In genomic region chr2:152038451-152038958, GRCh38 we compare ENCODE assay signal across 1 cellular context.
TF ChIP-seq lines count a peak whose summit lies in the region.

No MANE protein-coding gene starts in this region.

TF ChIP-seq in WTC11, 78 proteins besides CTCF, POLR2A, EP300 and RAD21 (continued from another document):
- TF ChIP-seq, protein P1, sequence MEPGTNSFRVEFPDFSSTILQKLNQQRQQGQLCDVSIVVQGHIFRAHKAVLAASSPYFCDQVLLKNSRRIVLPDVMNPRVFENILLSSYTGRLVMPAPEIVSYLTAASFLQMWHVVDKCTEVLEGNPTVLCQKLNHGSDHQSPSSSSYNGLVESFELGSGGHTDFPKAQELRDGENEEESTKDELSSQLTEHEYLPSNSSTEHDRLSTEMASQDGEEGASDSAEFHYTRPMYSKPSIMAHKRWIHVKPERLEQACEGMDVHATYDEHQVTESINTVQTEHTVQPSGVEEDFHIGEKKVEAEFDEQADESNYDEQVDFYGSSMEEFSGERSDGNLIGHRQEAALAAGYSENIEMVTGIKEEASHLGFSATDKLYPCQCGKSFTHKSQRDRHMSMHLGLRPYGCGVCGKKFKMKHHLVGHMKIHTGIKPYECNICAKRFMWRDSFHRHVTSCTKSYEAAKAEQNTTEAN (CRISPR knock-in tag; IDR thresholded peaks at IDR 0.05): no peak
- TF ChIP-seq CREB1 (CRISPR knock-in tag; IDR thresholded peaks at IDR 0.05) (no peak), HMGXB4 (CRISPR knock-in tag; IDR thresholded peaks at IDR 0.05) (no peak), JAZF1 (CRISPR knock-in tag; IDR thresholded peaks at IDR 0.05) (no peak), ZNF317 (CRISPR knock-in tag; IDR thresholded peaks at IDR 0.05; ENCODE audit: borderline replicate concordance, low read depth) (no peak)
